In the genomic region with DNA sequence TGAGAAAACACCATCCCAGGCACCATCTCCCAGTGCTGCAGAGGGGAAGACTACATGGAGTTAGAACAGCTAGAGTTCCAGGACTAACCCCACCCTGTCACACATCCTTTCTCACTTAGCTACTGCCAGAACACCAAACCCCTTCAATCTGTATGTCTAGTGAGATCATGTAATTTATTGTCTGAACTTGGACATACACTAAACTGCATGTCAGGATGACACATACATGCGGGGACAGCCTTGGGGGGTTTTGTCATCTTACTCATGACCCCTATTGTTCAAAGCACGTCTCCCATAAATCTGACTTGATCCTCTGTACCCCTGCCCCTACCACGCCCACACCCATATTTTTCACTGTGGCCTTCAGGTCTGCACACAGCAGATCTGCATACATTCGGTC, we compare ENCODE assay signal across 18 cellular contexts.
DNase-seq lines count a peak whose midpoint lies in the region; ATAC-seq, FAIRE-seq and TF ChIP-seq lines count a peak whose summit lies in the region.
"Had no signal": no experiment of that assay in that cellular context is flagged by ENCODE, and none has a peak within 500 bp of the region (broad histone marks: within the 10 kb centered on the region; RNA-seq: fewer than 3 reads in every experiment).

No MANE protein-coding gene starts in this region.

- H3K4me3 ChIP-seq in RWPE2 (ENCODE audit: severe bottlenecking) = no peak overlapping the region
- H3K4me3 ChIP-seq: BLaER1 had no signal

- peak; percentile 55; the same call in 2 of the 3 replicates for ATAC-seq in RWPE2 (ENCODE audit: low read depth)
- no peak for ATAC-seq in HG03135 (IDR thresholded peaks at IDR 0.05; ENCODE audit: unreplicated experiment)

- peaks cover 11% of the 10 kb centered on the region for H3K4me1 ChIP-seq in RWPE2 (ENCODE audit: insufficient read depth, poor library complexity, severe bottlenecking)
- H3K4me1 ChIP-seq: BLaER1 had no signal

- no peaks in the 10 kb centered on the region for H3K27me3 ChIP-seq in RWPE2 (ENCODE audit: insufficient read depth, poor library complexity, severe bottlenecking)
- H3K27me3 ChIP-seq: BLaER1 had no signal

- H3K27ac ChIP-seq in RWPE2 (ENCODE audit: poor library complexity, severe bottlenecking) (peak overlapping the region; percentile 24), epithelial cell of prostate (no peak overlapping the region)
- H3K27ac ChIP-seq: BLaER1 had no signal

- no peaks in the 10 kb centered on the region for H3K9me3 ChIP-seq in RWPE2 (ENCODE audit: severe bottlenecking)
- H3K9me3 ChIP-seq: BLaER1 had no signal

- peak; percentile 66 for FAIRE-seq in HTR-8/SVneo (lab: Jason Lieb, UNC)
- FAIRE-seq: G401.6, GM12891 had no signal

- no peaks in the 10 kb centered on the region for H3K36me3 ChIP-seq in RWPE2 (ENCODE audit: low read depth)
- H3K36me3 ChIP-seq: BLaER1 had no signal

- no peak for TF ChIP-seq CTCF in RWPE2 (IDR thresholded peaks at IDR 0.05; ENCODE audit: poor library complexity, severe bottlenecking)

- peak; percentile 18 for DNase-seq in Daoy (ENCODE audit: low read depth)
- DNase-seq in HTR-8/SVneo (ENCODE audit: insufficient read length, low spot score) = no peak
- DNase-seq in RWPE2 (ENCODE audit: low spot score) = no peak
- peak; percentile 60 for DNase-seq in epithelial cell of prostate (ENCODE audit: low read depth, low spot score)
- no peak for DNase-seq in SKM-1 treated with dmso at 0.1 percent for 144 hours (lab: John Stamatoyannopoulos, UW; ENCODE audit: unreplicated experiment)
- no peak for DNase-seq in cortex of kidney (lab: John Stamatoyannopoulos, UW)
- DNase-seq in midbrain (lab: John Stamatoyannopoulos, UW) = no peak
- DNase-seq: 8988T; AML-193; CD8-positive, alpha-beta memory T cell; DMS53; GOT3; H9; IMR-90 had no signal

Comparison
In these comparisons a context has a peak if more than half of its experiments do, and no peak if none do; other contexts are left out.
1. DNase-seq: peak in Daoy (single experiment) and epithelial cell of prostate (single experiment); none in HTR-8/SVneo (single experiment), RWPE2 (single experiment), SKM-1 treated with dmso at 0.1 percent for 144 hours (single experiment), cortex of kidney (single experiment) and midbrain (single experiment).